ENCODE assay signal across 17 cellular contexts in the genomic region with DNA sequence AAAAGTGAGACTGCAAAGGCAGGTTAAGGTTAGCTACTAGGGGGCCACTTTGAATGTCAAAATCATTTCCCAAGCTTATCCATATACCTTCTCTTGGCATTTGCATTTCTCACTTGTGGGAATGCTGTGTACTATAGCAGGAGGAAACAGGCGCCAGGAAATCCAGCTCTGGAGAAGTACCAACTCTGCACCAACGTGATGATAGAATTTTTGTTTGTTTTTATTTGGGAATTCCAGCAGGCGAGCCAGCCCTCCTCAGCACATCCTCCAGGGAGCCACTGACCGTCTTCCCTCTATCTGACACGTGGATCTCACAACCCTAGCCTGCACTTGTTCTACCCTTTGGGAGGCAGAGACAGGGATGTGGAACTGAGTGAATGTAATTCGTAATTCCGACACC.
DNase-seq lines count a peak whose midpoint lies in the region; TF ChIP-seq lines count a peak whose summit lies in the region.
"Had no signal": no experiment of that assay in that cellular context is flagged by ENCODE, and none has a peak within 500 bp of the region (broad histone marks: within the 10 kb centered on the region; RNA-seq: fewer than 3 reads in every experiment).

No MANE protein-coding gene starts in this region.

- DNase-seq in EH (ENCODE audit: low read depth) (peak; percentile 55), M059J (ENCODE audit: low read depth) (peak; percentile 24), kidney tubule cell (ENCODE audit: low spot score) (peak; percentile 60), osteocyte (ENCODE audit: extremely low spot score, unreplicated experiment) (no peak), endothelial cell (ENCODE audit: low spot score) (no peak), LoVo (ENCODE audit: low spot score) (no peak), NCI-H2081 treated with DMSO at 0.1 percent for 48 hours (lab: John Stamatoyannopoulos, UW) (no peak), T-helper 2 cell (no peak)
- DNase-seq: 8988T; Calu3; CD8-positive, alpha-beta T cell; DMS79 treated with DMSO at 0.1 percent for 48 hours; GDM1; HCEC 1CT had no signal

- no peaks in the 10 kb centered on the region for H3K36me3 Mint-ChIP-seq in osteocyte (ENCODE audit: unreplicated experiment)
- no peaks in the 10 kb centered on the region for H3K36me3 Mint-ChIP-seq in endothelial cell (ENCODE audit: low read depth, unreplicated experiment)
- H3K36me3 Mint-ChIP-seq: CD8-positive, alpha-beta T cell; IgD-negative memory B cell had no signal

- H3K4me3 Mint-ChIP-seq in osteocyte (ENCODE audit: unreplicated experiment) (no peak overlapping the region), endothelial cell (ENCODE audit: unreplicated experiment) (no peak overlapping the region)
- H3K4me3 Mint-ChIP-seq: B cell; CD8-positive, alpha-beta T cell; GM23338; IgD-negative memory B cell had no signal

- no peaks in the 10 kb centered on the region for H3K27me3 Mint-ChIP-seq in osteocyte (ENCODE audit: unreplicated experiment)
- H3K27me3 Mint-ChIP-seq in endothelial cell (ENCODE audit: unreplicated experiment), result no peaks in the 10 kb centered on the region
- H3K27me3 Mint-ChIP-seq: IgD-negative memory B cell had no signal

- H3K27ac Mint-ChIP-seq in osteocyte (ENCODE audit: unreplicated experiment), result peak overlapping the region; percentile 20
- H3K27ac Mint-ChIP-seq in endothelial cell (ENCODE audit: unreplicated experiment), result no peak overlapping the region
- H3K27ac Mint-ChIP-seq: B cell; CD8-positive, alpha-beta T cell; GM23338; IgD-negative memory B cell had no signal

- H3K9me3 Mint-ChIP-seq in osteocyte (ENCODE audit: unreplicated experiment) (peaks cover 10% of the 10 kb centered on the region), endothelial cell (ENCODE audit: unreplicated experiment) (no peaks in the 10 kb centered on the region)

- TF ChIP-seq CTCF in osteocyte (IDR thresholded peaks at IDR 0.05) (no peak), endothelial cell (IDR thresholded peaks at IDR 0.05; ENCODE audit: unreplicated experiment) (no peak)

- H3K4me1 Mint-ChIP-seq in osteocyte (ENCODE audit: unreplicated experiment), result peaks cover 25% of the 10 kb centered on the region
- H3K4me1 Mint-ChIP-seq in endothelial cell (ENCODE audit: unreplicated experiment), result peaks cover 2% of the 10 kb centered on the region
- H3K4me1 Mint-ChIP-seq: B cell, GM23338, IgD-negative memory B cell had no signal

Comparison
In these comparisons a context has a peak if more than half of its experiments do, and no peak if none do; other contexts are left out.
1. DNase-seq: peak in EH (single experiment), M059J (single experiment) and kidney tubule cell (single experiment); none in osteocyte (single experiment), endothelial cell (single experiment), LoVo (single experiment), NCI-H2081 treated with DMSO at 0.1 percent for 48 hours (single experiment) and T-helper 2 cell (0 of 5).